Comparison of ENCODE assay signal across 16 cellular contexts in genomic region chr11:8756201-8756600, GRCh38.
DNase-seq lines count a peak whose midpoint lies in the region; ATAC-seq and TF ChIP-seq lines count a peak whose summit lies in the region.
"Had no signal": no experiment of that assay in that cellular context is flagged by ENCODE, and none has a peak within 500 bp of the region (broad histone marks: within the 10 kb centered on the region; RNA-seq: fewer than 3 reads in every experiment).

No MANE protein-coding gene starts in this region.

- DNase-seq in HFFc6 (peak; percentile 39), chondrocyte (ENCODE audit: low spot score) (no peak), mesenchymal stem cell (no peak), thoracic aorta (ENCODE audit: low spot score) (no peak), NCI-H2227 (lab: John Stamatoyannopoulos, UW; ENCODE audit: unreplicated experiment) (no peak), Kasumi-1 (lab: John Stamatoyannopoulos, UW) (no peak)
- DNase-seq in activated CD4-positive, alpha-beta T cell treated with anti-CD3 and anti-CD28 coated beads for 48 hours = no peak
- DNase-seq: activated CD8-positive, alpha-beta memory T cell treated with anti-CD3 and anti-CD28 coated beads, Interleukin-2, amount 50 U/mL, for 4 hours; activated naive CD4-positive, alpha-beta T cell treated with anti-CD3 and anti-CD28 coated beads, Interleukin-2, amount 10 ng/mL, durations not matched to agents 7 days and 5 days; DMS79; MG63; NCI-H2107; NCI-H774 had no signal

- H2BK5ac ChIP-seq in mesenchymal stem cell (ENCODE audit: low read depth, low read length, poor library complexity, severe bottlenecking) = no peak overlapping the region

- H3K4ac ChIP-seq in mesenchymal stem cell (ENCODE audit: low read depth in 1 of 2, low read length in 2 of 2) = no peak overlapping the region

- H2AK5ac ChIP-seq in mesenchymal stem cell (ENCODE audit: low read length, severe bottlenecking) = peak overlapping the region; percentile 3

- no peak overlapping the region for H3K4me2 ChIP-seq in mesenchymal stem cell (ENCODE audit: low read length, poor library complexity, severe bottlenecking)

- peaks cover 2% of the 10 kb centered on the region; the same call in 1 of the 2 replicates for H3K27me3 Mint-ChIP-seq in HFFc6 (ENCODE audit: insufficient read depth)
- no peaks in the 10 kb centered on the region for H3K27me3 Mint-ChIP-seq in chondrocyte (ENCODE audit: low read depth)

- peaks cover 23% of the 10 kb centered on the region for H3K36me3 Mint-ChIP-seq in HFFc6 (ENCODE audit: low read depth)
- peaks cover 4% of the 10 kb centered on the region for H3K36me3 Mint-ChIP-seq in chondrocyte (ENCODE audit: low read depth)
- H3K36me3 Mint-ChIP-seq: activated naive CD4-positive, alpha-beta T cell treated with anti-CD3 and anti-CD28 coated beads, Interleukin-2, amount 10 ng/mL, durations not matched to agents 7 days and 5 days had no signal

- no peak for TF ChIP-seq CTCF in HFFc6 (IDR thresholded peaks at IDR 0.05)
- no peak for TF ChIP-seq CTCF in chondrocyte (IDR thresholded peaks at IDR 0.05)
- TF ChIP-seq CTCF in thoracic aorta (IDR thresholded peaks at IDR 0.05) = no peak

- no peak overlapping the region for H2AFZ ChIP-seq in mesenchymal stem cell (ENCODE audit: low read depth, low read length)

- H3K14ac ChIP-seq in mesenchymal stem cell (ENCODE audit: low read length in 2 of 2) = no peak overlapping the region

- no peak overlapping the region for H2BK15ac ChIP-seq in mesenchymal stem cell (ENCODE audit: low read depth, poor library complexity, severe bottlenecking)

- H3K27ac ChIP-seq in mesenchymal stem cell (ENCODE audit: low read length, poor library complexity, severe bottlenecking) (peak overlapping the region; percentile 65), thoracic aorta (peak overlapping the region; percentile 64 to 73)

- H3K27ac Mint-ChIP-seq in HFFc6 = peak overlapping the region; percentile 45
- peak overlapping the region; percentile 72 for H3K27ac Mint-ChIP-seq in chondrocyte (ENCODE audit: unreplicated experiment)
- H3K27ac Mint-ChIP-seq: activated naive CD4-positive, alpha-beta T cell treated with anti-CD3 and anti-CD28 coated beads, Interleukin-2, amount 10 ng/mL, durations not matched to agents 7 days and 5 days had no signal

- H3K4me1 ChIP-seq in mesenchymal stem cell (ENCODE audit: control insufficient read depth, insufficient read depth, low read depth, low read length) (peaks cover 19% of the 10 kb centered on the region), thoracic aorta (ENCODE audit: control insufficient read depth in 1 of 2, low read depth in 2 of 2) (peaks cover 33 to 45% of the 10 kb centered on the region in 2 donors)

- peaks cover 0 to 3% of the 10 kb centered on the region in 2 experiments for H3K36me3 ChIP-seq in mesenchymal stem cell (ENCODE audit: control insufficient read depth in 1 of 2, insufficient read depth in 2 of 2, low read depth in 1 of 2, low read length in 2 of 2)
- H3K36me3 ChIP-seq in thoracic aorta = no peaks in the 10 kb centered on the region
- H3K36me3 ChIP-seq: cardiac muscle cell, MG63 had no signal

- H4K8ac ChIP-seq in mesenchymal stem cell (ENCODE audit: low read length) = no peak overlapping the region

- no peak overlapping the region for H4K91ac ChIP-seq in mesenchymal stem cell (ENCODE audit: low read length)

- H3K4me3 Mint-ChIP-seq in HFFc6 = no peak overlapping the region
- H3K4me3 Mint-ChIP-seq in chondrocyte (ENCODE audit: unreplicated experiment) = no peak overlapping the region
- H3K4me3 Mint-ChIP-seq: activated naive CD4-positive, alpha-beta T cell treated with anti-CD3 and anti-CD28 coated beads, Interleukin-2, amount 10 ng/mL, durations not matched to agents 7 days and 5 days had no signal

- H2BK120ac ChIP-seq in mesenchymal stem cell (ENCODE audit: low read depth, low read length) = no peak overlapping the region

- H3K4me1 Mint-ChIP-seq in HFFc6 (ENCODE audit: low read depth) = 0 out of 2 replicates have a peak, but pooled peaks cover 5% of the 10 kb centered on the region
- H3K4me1 Mint-ChIP-seq in chondrocyte (ENCODE audit: low read depth) = peaks cover 33% of the 10 kb centered on the region
- H3K4me1 Mint-ChIP-seq: activated naive CD4-positive, alpha-beta T cell treated with anti-CD3 and anti-CD28 coated beads, Interleukin-2, amount 10 ng/mL, durations not matched to agents 7 days and 5 days had no signal

- peaks cover 16% of the 10 kb centered on the region for H3K79me1 ChIP-seq in mesenchymal stem cell (replicated peaks; ENCODE audit: low read length, poor library complexity, severe bottlenecking)

- no peak overlapping the region for H2BK12ac ChIP-seq in mesenchymal stem cell (ENCODE audit: low read length in 2 of 2)

- 100% methylated on average over 1 of the region's 1 CpG for WGBS in mesenchymal stem cell

- no peak overlapping the region for H3K23ac ChIP-seq in mesenchymal stem cell (ENCODE audit: low read length in 2 of 2)

- H3K27me3 ChIP-seq in mesenchymal stem cell (ENCODE audit: control insufficient read depth in 1 of 2, insufficient read depth in 1 of 2, low read length in 2 of 2) (no peaks in the 10 kb centered on the region), thoracic aorta (replicated peaks; ENCODE audit: insufficient read depth) (no peaks in the 10 kb centered on the region)
- H3K27me3 ChIP-seq: cardiac muscle cell, MG63 had no signal

- H3K4me3 ChIP-seq in mesenchymal stem cell (ENCODE audit: insufficient read depth in 1 of 2, low read depth in 1 of 2, low read length in 2 of 2) (no peak overlapping the region), thoracic aorta (no peak overlapping the region)
- H3K4me3 ChIP-seq: cardiac muscle cell, GM12878, MG63 had no signal

- no peak overlapping the region for H3K18ac ChIP-seq in mesenchymal stem cell (ENCODE audit: low read depth in 1 of 2, low read length in 2 of 2)

- H3K9me3 ChIP-seq in mesenchymal stem cell (ENCODE audit: control insufficient read depth, low read length) (no peaks in the 10 kb centered on the region), thoracic aorta (no peaks in the 10 kb centered on the region)
- H3K9me3 ChIP-seq: MG63 had no signal

- H3K9me3 Mint-ChIP-seq in HFFc6 (no peaks in the 10 kb centered on the region; the same call in 1 of the 2 replicates), chondrocyte (ENCODE audit: low read depth) (peaks cover 2% of the 10 kb centered on the region)

- H3K9ac ChIP-seq in mesenchymal stem cell (ENCODE audit: low read length) = peak overlapping the region; percentile 48

- ATAC-seq in thoracic aorta (ENCODE audit: insufficient number of reproducible peaks, low FRiP score, low read depth) (no peak), HG03097 (IDR thresholded peaks at IDR 0.05; ENCODE audit: low FRiP score, unreplicated experiment) (no peak)
- ATAC-seq: GM12878 had no signal
